In genomic region chr17:41582061-41582968, GRCh38 we compare ENCODE assay signal across 10 cellular contexts. TPM values are rescaled to one million over a fixed set of nuclear protein-coding genes. Genes with fewer than 3 reads are reported as not detected.
"Had no signal": no experiment of that assay in that cellular context is flagged by ENCODE, and none has a peak within 500 bp of the region (broad histone marks: within the 10 kb centered on the region; RNA-seq: fewer than 3 reads in every experiment).

No MANE protein-coding gene starts in this region.

RNA-seq across cellular contexts. Expression of gene KRT14, which starts 4.4 kb away (rescaled TPM):
- total RNA-seq: activated B cell treated with CpG ODN at 0.5 μM for 24 hours; activated CD4-positive, alpha-beta memory T cell treated with anti-CD3 and anti-CD28 coated beads for 36 hours; activated T-cell treated with anti-CD3 and anti-CD28 coated beads, Interleukin-2, amount 50 U/mL, for 4 hours; activated T-helper 1 cell treated with anti-CD3 and anti-CD28 coated beads, Interleukin-12 subunit alpha, Interleukin-12 subunit beta, Interleukin-2, Interleukin-4 antibody, amounts not matched to agents 30 ng/mL and 10 ng/mL and 1 ng/mL, durations not matched to agents 14 hours and 24 hours and 36 hours; cardiac muscle cell; K562; Right ventricle myocardium inferior; RPMI7951; SK-MEL-5 had no signal

RNA-seq across cellular contexts. Expression of gene KRT9, which starts 10.5 kb away (rescaled TPM):
- total RNA-seq: activated B cell treated with CpG ODN at 0.5 μM for 24 hours; activated CD4-positive, alpha-beta memory T cell treated with anti-CD3 and anti-CD28 coated beads for 36 hours; activated T-cell treated with anti-CD3 and anti-CD28 coated beads, Interleukin-2, amount 50 U/mL, for 4 hours; activated T-helper 1 cell treated with anti-CD3 and anti-CD28 coated beads, Interleukin-12 subunit alpha, Interleukin-12 subunit beta, Interleukin-2, Interleukin-4 antibody, amounts not matched to agents 30 ng/mL and 10 ng/mL and 1 ng/mL, durations not matched to agents 14 hours and 24 hours and 36 hours; cardiac muscle cell; K562; M059J; Right ventricle myocardium inferior; RPMI7951; SK-MEL-5 had no signal
- polyA plus RNA-seq: cardiac muscle cell had no signal

RNA-seq across cellular contexts. Expression of gene KRT16, which starts 30.3 kb away (rescaled TPM):
- total RNA-seq: activated B cell treated with CpG ODN at 0.5 μM for 24 hours; activated CD4-positive, alpha-beta memory T cell treated with anti-CD3 and anti-CD28 coated beads for 36 hours; activated T-cell treated with anti-CD3 and anti-CD28 coated beads, Interleukin-2, amount 50 U/mL, for 4 hours; activated T-helper 1 cell treated with anti-CD3 and anti-CD28 coated beads, Interleukin-12 subunit alpha, Interleukin-12 subunit beta, Interleukin-2, Interleukin-4 antibody, amounts not matched to agents 30 ng/mL and 10 ng/mL and 1 ng/mL, durations not matched to agents 14 hours and 24 hours and 36 hours; cardiac muscle cell; K562; Right ventricle myocardium inferior; SK-MEL-5 had no signal

RNA-seq across cellular contexts. Expression of gene KRT17, which starts 42.1 kb away (rescaled TPM):
- total RNA-seq: activated B cell treated with CpG ODN at 0.5 μM for 24 hours; activated CD4-positive, alpha-beta memory T cell treated with anti-CD3 and anti-CD28 coated beads for 36 hours; activated T-cell treated with anti-CD3 and anti-CD28 coated beads, Interleukin-2, amount 50 U/mL, for 4 hours; activated T-helper 1 cell treated with anti-CD3 and anti-CD28 coated beads, Interleukin-12 subunit alpha, Interleukin-12 subunit beta, Interleukin-2, Interleukin-4 antibody, amounts not matched to agents 30 ng/mL and 10 ng/mL and 1 ng/mL, durations not matched to agents 14 hours and 24 hours and 36 hours; cardiac muscle cell; Right ventricle myocardium inferior; SK-MEL-5 had no signal

RNA-seq across cellular contexts. Expression of gene KRT19, which starts 54.2 kb away (rescaled TPM):
- total RNA-seq: activated B cell treated with CpG ODN at 0.5 μM for 24 hours; activated CD4-positive, alpha-beta memory T cell treated with anti-CD3 and anti-CD28 coated beads for 36 hours; activated T-helper 1 cell treated with anti-CD3 and anti-CD28 coated beads, Interleukin-12 subunit alpha, Interleukin-12 subunit beta, Interleukin-2, Interleukin-4 antibody, amounts not matched to agents 30 ng/mL and 10 ng/mL and 1 ng/mL, durations not matched to agents 14 hours and 24 hours and 36 hours; SK-MEL-5 had no signal
